ENCODE assay signal across 8 cellular contexts in the genomic region with DNA sequence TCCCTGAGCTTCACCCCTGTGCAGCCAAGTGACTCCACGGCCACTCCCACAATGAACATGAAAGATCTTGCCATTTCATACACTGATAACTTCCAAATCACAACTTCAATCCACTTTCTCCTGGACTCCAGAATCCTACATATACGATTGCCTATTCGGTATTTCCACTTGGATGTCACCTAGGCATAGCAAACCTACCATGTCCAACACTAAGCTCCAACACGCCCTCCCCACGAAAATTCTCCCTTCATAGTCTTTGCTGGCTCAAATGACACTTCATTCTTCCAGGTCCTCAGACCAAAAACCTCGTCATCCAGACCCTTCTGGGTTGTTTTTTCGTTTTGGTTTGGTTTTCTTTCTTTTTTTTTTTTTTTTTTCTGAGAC. TPM values are rescaled to one million over a fixed set of nuclear protein-coding genes. Genes with fewer than 3 reads are reported as not detected.
DNase-seq lines count a peak whose midpoint lies in the region; ATAC-seq lines count a peak whose summit lies in the region.

No MANE protein-coding gene starts in this region.

- H3K4me3 Mint-ChIP-seq in activated CD4-positive, alpha-beta memory T cell treated with anti-CD3 and anti-CD28 coated beads for 36 hours: peak overlapping the region; percentile 73

- H3K9me3 ChIP-seq in right cardiac atrium (ENCODE audit: control insufficient read depth, low read length): no peaks in the 10 kb centered on the region

- DNase-seq in H7 (no peak), right cardiac atrium (peak in 1 of 3 donors; percentile 2), DMS153 (lab: John Stamatoyannopoulos, UW) (no peak), NCI-H1105 treated with DMSO at 0.1 percent for 48 hours (lab: John Stamatoyannopoulos, UW) (no peak)
- DNase-seq in activated CD4-positive, alpha-beta memory T cell treated with anti-CD3 and anti-CD28 coated beads for 36 hours: no peak
- no peak for DNase-seq in activated CD4-positive, alpha-beta T cell treated with anti-CD3 and anti-CD28 coated beads, Interleukin-2, amount 50 U/mL, for 48 hours

- H3K4me1 ChIP-seq in right cardiac atrium (ENCODE audit: control insufficient read depth, insufficient read depth, low read length): no peaks in the 10 kb centered on the region

- ATAC-seq in right cardiac atrium (no peak), GM21423 (IDR thresholded peaks at IDR 0.05; ENCODE audit: unreplicated experiment) (no peak)

- H3K27me3 ChIP-seq in H7 (ENCODE audit: control insufficient read depth, insufficient read depth, low read length): peaks cover 31% of the 10 kb centered on the region
- H3K27me3 ChIP-seq in right cardiac atrium (ENCODE audit: control insufficient read depth, insufficient read depth): no peaks in the 10 kb centered on the region

- POLR2A ChIA-PET in activated CD4-positive, alpha-beta memory T cell treated with anti-CD3 and anti-CD28 coated beads for 36 hours (lab: Charles Lee): interaction anchor here (0.6 to 2.0 kb wide), 15 partner anchors 10 to 179 kb away, joined by 3 to 13 read pairs (median 5); a partner anchor contains a TSS

- peak overlapping the region; percentile 85 for H3K27ac ChIP-seq in right cardiac atrium (ENCODE audit: low read length)
- H3K27ac ChIP-seq in skin epidermis: peak overlapping the region in 20 of 21 experiments; percentile 51 to 98 (median 95)

- no peaks in the 10 kb centered on the region for H3K36me3 ChIP-seq in H7 (replicated peaks; ENCODE audit: control insufficient read depth, insufficient read depth, low read length)

- intact Hi-C loops in activated CD4-positive, alpha-beta memory T cell treated with anti-CD3 and anti-CD28 coated beads for 36 hours (cut with micrococcal nuclease): loop anchor here (2.0 to 5.0 kb wide), 5 partner anchors 60 to 228 kb away; a partner anchor contains a TSS
- intact Hi-C loops in right cardiac atrium (cut with DNase I): loop anchor here in 1 of 4 donors (10.0 kb wide), 1 partner anchor 94 kb away; no protein-coding TSS in a partner anchor

- CTCF ChIA-PET in activated CD4-positive, alpha-beta memory T cell treated with anti-CD3 and anti-CD28 coated beads for 36 hours (lab: Charles Lee): interaction anchor here (0.6 to 2.5 kb wide), 32 partner anchors 8 to 575 kb away, joined by 3 to 28 read pairs (median 5); a partner anchor contains a TSS

- no peaks in the 10 kb centered on the region for H3K36me3 Mint-ChIP-seq in activated CD4-positive, alpha-beta memory T cell treated with anti-CD3 and anti-CD28 coated beads for 36 hours

- peaks cover 32% of the 10 kb centered on the region for H3K4me1 Mint-ChIP-seq in activated CD4-positive, alpha-beta memory T cell treated with anti-CD3 and anti-CD28 coated beads for 36 hours (ENCODE audit: low read depth)

- H3K4me3 ChIP-seq in H7 (ENCODE audit: insufficient read depth, low read depth, low read length): peak overlapping the region; percentile 69
- H3K4me3 ChIP-seq in right cardiac atrium (ENCODE audit: low read length): peak overlapping the region; percentile 59
- H3K4me3 ChIP-seq in skin epidermis: peak overlapping the region; percentile 46 to 79 (median 58)

- H3K27ac Mint-ChIP-seq in activated CD4-positive, alpha-beta memory T cell treated with anti-CD3 and anti-CD28 coated beads for 36 hours: peak overlapping the region; percentile 82

- H3K27me3 Mint-ChIP-seq in activated CD4-positive, alpha-beta memory T cell treated with anti-CD3 and anti-CD28 coated beads for 36 hours: peaks cover 19% of the 10 kb centered on the region

- H3K9me3 Mint-ChIP-seq in activated CD4-positive, alpha-beta memory T cell treated with anti-CD3 and anti-CD28 coated beads for 36 hours: no peaks in the 10 kb centered on the region

- 54% methylated on average over 7 of the region's 7 CpGs for WGBS in right cardiac atrium

RNA-seq across cellular contexts. Expression of a gene that starts 1.9 kb away (rescaled TPM):
- not detected in 2 replicates for total RNA-seq in H7 (2014; rRNA removed; shearing (Covaris generic))
- not detected for total RNA-seq in activated CD4-positive, alpha-beta memory T cell treated with anti-CD3 and anti-CD28 coated beads for 36 hours
- not detected for total RNA-seq in right cardiac atrium
- not detected for polyA plus RNA-seq in right cardiac atrium

RNA-seq across cellular contexts. Expression of a gene that starts 4.5 kb away (rescaled TPM):
- total RNA-seq in H7 (2014; rRNA removed; shearing (Covaris generic)): not detected in 2 replicates
- total RNA-seq in activated CD4-positive, alpha-beta memory T cell treated with anti-CD3 and anti-CD28 coated beads for 36 hours: not detected
- 1 to 10 TPM in 3 of 4 donors, under 1 TPM in 1; 0.45 to 1.6 (median 1.4) TPM for total RNA-seq in right cardiac atrium
- polyA plus RNA-seq in right cardiac atrium: 0.70 TPM

RNA-seq across cellular contexts. Expression of a gene that starts 5.3 kb away (rescaled TPM):
- 348 and 395 TPM in 2 replicates for total RNA-seq in H7 (2014; rRNA removed; shearing (Covaris generic))
- total RNA-seq in activated CD4-positive, alpha-beta memory T cell treated with anti-CD3 and anti-CD28 coated beads for 36 hours: 100 to 1,000 TPM; 165 to 177 TPM
- 100 to 1,000 TPM; 149 to 163 (median 151) TPM for total RNA-seq in right cardiac atrium
- 234 TPM for polyA plus RNA-seq in right cardiac atrium

RNA-seq across cellular contexts. Expression of a gene that starts 16.3 kb away (rescaled TPM):
- total RNA-seq in H7 (2014; rRNA removed; shearing (Covaris generic)): 36.5 and 42.6 TPM in 2 replicates
- total RNA-seq in activated CD4-positive, alpha-beta memory T cell treated with anti-CD3 and anti-CD28 coated beads for 36 hours: 10 to 100 TPM; 15.8 to 19.3 TPM
- 10 to 100 TPM; 12.0 to 15.3 (median 13.4) TPM for total RNA-seq in right cardiac atrium
- 10.0 TPM for polyA plus RNA-seq in right cardiac atrium
